Comparison of ENCODE assay signal across 1 cellular context in the genomic region with DNA sequence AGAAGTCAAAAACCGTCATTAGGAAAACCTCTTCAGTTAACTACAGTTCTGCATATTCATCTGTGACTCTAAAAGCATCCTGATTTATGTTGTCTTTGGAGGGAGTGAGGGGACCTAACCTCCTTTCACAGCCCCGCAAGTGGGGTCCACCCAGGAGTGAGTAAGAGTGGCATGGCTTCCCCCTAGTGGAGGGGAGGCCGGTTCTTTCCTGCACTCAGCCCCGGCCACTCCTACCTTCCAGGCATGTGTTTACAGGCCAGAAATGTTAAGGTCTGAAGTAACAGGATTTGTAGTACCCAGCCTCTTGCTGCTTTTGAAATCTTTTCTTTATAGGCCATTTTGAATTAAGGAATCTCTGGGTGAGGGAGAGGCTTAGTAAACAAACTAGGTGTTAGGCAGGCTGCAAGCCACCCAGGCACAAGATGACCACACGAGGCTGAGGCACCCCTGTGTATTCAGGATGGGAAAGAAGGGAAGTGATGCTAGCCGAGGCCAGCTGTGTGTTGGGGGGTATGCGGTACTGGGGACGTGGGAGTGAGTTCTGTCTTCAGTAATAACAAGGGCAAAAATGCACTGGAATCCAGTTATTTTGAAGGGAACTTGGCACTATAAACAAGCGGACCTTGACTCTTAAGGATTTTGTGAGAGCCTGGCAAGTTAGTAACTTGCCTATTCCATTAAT.
A peak's percentile ranks its signal among the peaks of the same experiment; 100 is the strongest.
TF ChIP-seq lines count a peak whose summit lies in the region.

No MANE protein-coding gene starts in this region.

TF ChIP-seq in HepG2, 621 proteins besides CTCF, POLR2A, EP300 and RAD21:
- TF ChIP-seq, protein P1, sequence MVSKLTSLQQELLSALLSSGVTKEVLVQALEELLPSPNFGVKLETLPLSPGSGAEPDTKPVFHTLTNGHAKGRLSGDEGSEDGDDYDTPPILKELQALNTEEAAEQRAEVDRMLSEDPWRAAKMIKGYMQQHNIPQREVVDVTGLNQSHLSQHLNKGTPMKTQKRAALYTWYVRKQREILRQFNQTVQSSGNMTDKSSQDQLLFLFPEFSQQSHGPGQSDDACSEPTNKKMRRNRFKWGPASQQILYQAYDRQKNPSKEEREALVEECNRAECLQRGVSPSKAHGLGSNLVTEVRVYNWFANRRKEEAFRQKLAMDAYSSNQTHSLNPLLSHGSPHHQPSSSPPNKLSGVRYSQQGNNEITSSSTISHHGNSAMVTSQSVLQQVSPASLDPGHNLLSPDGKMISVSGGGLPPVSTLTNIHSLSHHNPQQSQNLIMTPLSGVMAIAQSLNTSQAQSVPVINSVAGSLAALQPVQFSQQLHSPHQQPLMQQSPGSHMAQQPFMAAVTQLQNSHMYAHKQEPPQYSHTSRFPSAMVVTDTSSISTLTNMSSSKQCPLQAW (CRISPR knock-in tag; IDR thresholded peaks at IDR 0.05): 0 out of 2 replicates have a peak, but pooled peaks have one; percentile 25
- TF ChIP-seq MED1 (CRISPR knock-in tag; IDR thresholded peaks at IDR 0.05) (peak; percentile 24; the same call in 1 of the 2 replicates), STAG1 (CRISPR knock-in tag; IDR thresholded peaks at IDR 0.05) (peak; percentile 57), KDM3A (CRISPR knock-in tag; IDR thresholded peaks at IDR 0.05; ENCODE audit: low read depth) (no peak), IRF2 (CRISPR knock-in tag; IDR thresholded peaks at IDR 0.05) (no peak), ZNF20 (CRISPR knock-in tag; IDR thresholded peaks at IDR 0.05) (no peak), ZMYM4 (CRISPR knock-in tag; IDR thresholded peaks at IDR 0.05) (peak; percentile 19; the same call in 1 of the 2 replicates), CCDC6 (CRISPR knock-in tag; IDR thresholded peaks at IDR 0.05) (0 out of 2 replicates have a peak, but pooled peaks have one; percentile 16), THAP11 (CRISPR knock-in tag; IDR thresholded peaks at IDR 0.05) (0 out of 2 replicates have a peak, but pooled peaks have one; percentile 27), SALL1 (CRISPR knock-in tag; IDR thresholded peaks at IDR 0.05) (peak; percentile 37; the same call in 1 of the 2 replicates)
- TF ChIP-seq, protein P2, sequence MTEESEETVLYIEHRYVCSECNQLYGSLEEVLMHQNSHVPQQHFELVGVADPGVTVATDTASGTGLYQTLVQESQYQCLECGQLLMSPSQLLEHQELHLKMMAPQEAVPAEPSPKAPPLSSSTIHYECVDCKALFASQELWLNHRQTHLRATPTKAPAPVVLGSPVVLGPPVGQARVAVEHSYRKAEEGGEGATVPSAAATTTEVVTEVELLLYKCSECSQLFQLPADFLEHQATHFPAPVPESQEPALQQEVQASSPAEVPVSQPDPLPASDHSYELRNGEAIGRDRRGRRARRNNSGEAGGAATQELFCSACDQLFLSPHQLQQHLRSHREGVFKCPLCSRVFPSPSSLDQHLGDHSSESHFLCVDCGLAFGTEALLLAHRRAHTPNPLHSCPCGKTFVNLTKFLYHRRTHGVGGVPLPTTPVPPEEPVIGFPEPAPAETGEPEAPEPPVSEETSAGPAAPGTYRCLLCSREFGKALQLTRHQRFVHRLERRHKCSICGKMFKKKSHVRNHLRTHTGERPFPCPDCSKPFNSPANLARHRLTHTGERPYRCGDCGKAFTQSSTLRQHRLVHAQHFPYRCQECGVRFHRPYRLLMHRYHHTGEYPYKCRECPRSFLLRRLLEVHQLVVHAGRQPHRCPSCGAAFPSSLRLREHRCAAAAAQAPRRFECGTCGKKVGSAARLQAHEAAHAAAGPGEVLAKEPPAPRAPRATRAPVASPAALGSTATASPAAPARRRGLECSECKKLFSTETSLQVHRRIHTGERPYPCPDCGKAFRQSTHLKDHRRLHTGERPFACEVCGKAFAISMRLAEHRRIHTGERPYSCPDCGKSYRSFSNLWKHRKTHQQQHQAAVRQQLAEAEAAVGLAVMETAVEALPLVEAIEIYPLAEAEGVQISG (CRISPR knock-in tag; IDR thresholded peaks at IDR 0.05): peak; percentile 82
- TF ChIP-seq, protein P3, sequence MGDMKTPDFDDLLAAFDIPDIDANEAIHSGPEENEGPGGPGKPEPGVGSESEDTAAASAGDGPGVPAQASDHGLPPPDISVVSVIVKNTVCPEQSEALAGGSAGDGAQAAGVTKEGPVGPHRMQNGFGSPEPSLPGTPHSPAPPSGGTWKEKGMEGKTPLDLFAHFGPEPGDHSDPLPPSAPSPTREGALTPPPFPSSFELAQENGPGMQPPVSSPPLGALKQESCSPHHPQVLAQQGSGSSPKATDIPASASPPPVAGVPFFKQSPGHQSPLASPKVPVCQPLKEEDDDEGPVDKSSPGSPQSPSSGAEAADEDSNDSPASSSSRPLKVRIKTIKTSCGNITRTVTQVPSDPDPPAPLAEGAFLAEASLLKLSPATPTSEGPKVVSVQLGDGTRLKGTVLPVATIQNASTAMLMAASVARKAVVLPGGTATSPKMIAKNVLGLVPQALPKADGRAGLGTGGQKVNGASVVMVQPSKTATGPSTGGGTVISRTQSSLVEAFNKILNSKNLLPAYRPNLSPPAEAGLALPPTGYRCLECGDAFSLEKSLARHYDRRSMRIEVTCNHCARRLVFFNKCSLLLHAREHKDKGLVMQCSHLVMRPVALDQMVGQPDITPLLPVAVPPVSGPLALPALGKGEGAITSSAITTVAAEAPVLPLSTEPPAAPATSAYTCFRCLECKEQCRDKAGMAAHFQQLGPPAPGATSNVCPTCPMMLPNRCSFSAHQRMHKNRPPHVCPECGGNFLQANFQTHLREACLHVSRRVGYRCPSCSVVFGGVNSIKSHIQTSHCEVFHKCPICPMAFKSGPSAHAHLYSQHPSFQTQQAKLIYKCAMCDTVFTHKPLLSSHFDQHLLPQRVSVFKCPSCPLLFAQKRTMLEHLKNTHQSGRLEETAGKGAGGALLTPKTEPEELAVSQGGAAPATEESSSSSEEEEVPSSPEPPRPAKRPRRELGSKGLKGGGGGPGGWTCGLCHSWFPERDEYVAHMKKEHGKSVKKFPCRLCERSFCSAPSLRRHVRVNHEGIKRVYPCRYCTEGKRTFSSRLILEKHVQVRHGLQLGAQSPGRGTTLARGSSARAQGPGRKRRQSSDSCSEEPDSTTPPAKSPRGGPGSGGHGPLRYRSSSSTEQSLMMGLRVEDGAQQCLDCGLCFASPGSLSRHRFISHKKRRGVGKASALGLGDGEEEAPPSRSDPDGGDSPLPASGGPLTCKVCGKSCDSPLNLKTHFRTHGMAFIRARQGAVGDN (CRISPR knock-in tag; IDR thresholded peaks at IDR 0.05): peak; percentile 44
